ENCODE assay signal across 8 cellular contexts in genomic region chr15:56244811-56245576, GRCh38. TPM values are rescaled to one million over a fixed set of nuclear protein-coding genes. Genes with fewer than 3 reads are reported as not detected.
DNase-seq lines count a peak whose midpoint lies in the region; ATAC-seq, FAIRE-seq and TF ChIP-seq lines count a peak whose summit lies in the region.

No MANE protein-coding gene starts in this region.

- peak overlapping the region; percentile 91; the same call in 1 of the 2 replicates for H2AFZ ChIP-seq in PC-9

- H3K9me3 ChIP-seq in PC-9 (ENCODE audit: insufficient read depth, low read depth), result no peaks in the 10 kb centered on the region

- peaks cover 39% of the 10 kb centered on the region for H3K4me1 ChIP-seq in PC-9 (replicated peaks; ENCODE audit: insufficient read depth)

- CTCF ChIA-PET in PC-9 (lab: Charles Lee), result interaction anchor here (0.6 to 0.7 kb wide), 4 partner anchors 203 to 663 kb away, joined by 3 to 11 read pairs (median 5); no protein-coding TSS in a partner anchor

- no peak; the same call in 1 of the 2 replicates for TF ChIP-seq POLR2A in GM12892 (IDR thresholded peaks at IDR 0.05; ENCODE audit: low read depth, low read length)

- H3K9me3 Mint-ChIP-seq in activated naive CD8-positive, alpha-beta T cell treated with anti-CD3 and anti-CD28 coated beads for 36 hours, result no peaks in the 10 kb centered on the region

- peaks cover 8% of the 10 kb centered on the region for H3K36me3 Mint-ChIP-seq in activated naive CD8-positive, alpha-beta T cell treated with anti-CD3 and anti-CD28 coated beads for 36 hours

- H3K27me3 ChIP-seq in PC-9 (ENCODE audit: insufficient read depth, low read depth), result no peaks in the 10 kb centered on the region

- peak overlapping the region; percentile 91 for H3K27ac Mint-ChIP-seq in activated naive CD8-positive, alpha-beta T cell treated with anti-CD3 and anti-CD28 coated beads for 36 hours

- peak overlapping the region; percentile 82 for H3K4me2 ChIP-seq in PC-9

- H3K9me2 ChIP-seq in PC-9 (ENCODE audit: insufficient read depth), result no peaks in the 10 kb centered on the region

- H3K4me3 Mint-ChIP-seq in activated naive CD8-positive, alpha-beta T cell treated with anti-CD3 and anti-CD28 coated beads for 36 hours, result peak overlapping the region; percentile 88

- no peaks in the 10 kb centered on the region for H3F3A ChIP-seq in PC-9 (ENCODE audit: insufficient read depth, low read depth)

- no peaks in the 10 kb centered on the region; the same call in 1 of the 2 replicates for H4K20me1 ChIP-seq in PC-9 (ENCODE audit: insufficient read depth)

- no peaks in the 10 kb centered on the region for H3K27me3 Mint-ChIP-seq in activated naive CD8-positive, alpha-beta T cell treated with anti-CD3 and anti-CD28 coated beads for 36 hours

- BruUV-seq in PC-9 (replicated peaks; lab: Mats Ljungman, UMichigan), result TSS peak; percentile 68

- no peaks in the 10 kb centered on the region for H3K36me3 ChIP-seq in PC-9 (ENCODE audit: low read depth)

- intact Hi-C loops in PC-9 (cut with micrococcal nuclease; ENCODE audit: unreplicated experiment), result loop anchor here (5.0 to 10.0 kb wide), 4 partner anchors 122 to 348 kb away; partner anchors contain the start of genes NEDD4 and TEX9

- POLR2A ChIA-PET in PC-9 (lab: Charles Lee; ENCODE audit: unreplicated experiment), result interaction anchor here (0.5 to 0.9 kb wide), 7 partner anchors 7 to 846 kb away, joined by 3 to 7 read pairs (median 4); partner anchors contain the start of gene MNS1

- H3K4me3 ChIP-seq in PC-9 (peak overlapping the region; percentile 70; the same call in 1 of the 2 replicates), iPS-11a (ENCODE audit: low read depth, low read length) (peak overlapping the region; percentile 10)

- FAIRE-seq in GM12892 (lab: Jason Lieb, UNC), result peak; percentile 76

- no peak for TF ChIP-seq CTCF in PC-9 (conservative IDR thresholded peaks at IDR 0.05)

- H3K27ac ChIP-seq in PC-9, result no peak overlapping the region

- ATAC-seq in HG03039 (IDR thresholded peaks at IDR 0.05; ENCODE audit: unreplicated experiment), result no peak
- no peak for ATAC-seq in GM18861 (IDR thresholded peaks at IDR 0.05; ENCODE audit: unreplicated experiment)
- ATAC-seq in GM18858 (IDR thresholded peaks at IDR 0.05; ENCODE audit: unreplicated experiment), result no peak

- peaks cover 31% of the 10 kb centered on the region for H3K79me2 ChIP-seq in PC-9 (ENCODE audit: low read depth)

- peaks cover 28% of the 10 kb centered on the region for H3K4me1 Mint-ChIP-seq in activated naive CD8-positive, alpha-beta T cell treated with anti-CD3 and anti-CD28 coated beads for 36 hours

- DNase-seq in GM12892 (ENCODE audit: insufficient read length), result no peak
- peak in 1 of 2 experiments; percentile 1 for DNase-seq in PC-9
- peak; percentile 67 for DNase-seq in activated naive CD8-positive, alpha-beta T cell treated with anti-CD3 and anti-CD28 coated beads for 36 hours
- DNase-seq in stimulated activated CD4-positive, alpha-beta T cell treated with anti-CD3 and anti-CD28 coated beads, Interleukin-12 subunit alpha, Interleukin-12 subunit beta, amount 100 ng/mL, for 48 hours (ENCODE audit: low read depth in 2 of 3, low spot score in 1 of 3), result peak; percentile 10 to 50 (median 38)

RNA-seq across cellular contexts. Expression of gene RFX7, which starts 1.3 kb away (rescaled TPM):
- 9.4 TPM for polyA plus RNA-seq in GM12892 (2012; ENCODE audit: missing spikeins)
- 12.6 and 24.6 TPM in 2 replicates for total RNA-seq in PC-9 (2021)
- 10 to 100 TPM; 28.6 to 30.5 TPM for total RNA-seq in activated naive CD8-positive, alpha-beta T cell treated with anti-CD3 and anti-CD28 coated beads for 36 hours
